In the genomic region with DNA sequence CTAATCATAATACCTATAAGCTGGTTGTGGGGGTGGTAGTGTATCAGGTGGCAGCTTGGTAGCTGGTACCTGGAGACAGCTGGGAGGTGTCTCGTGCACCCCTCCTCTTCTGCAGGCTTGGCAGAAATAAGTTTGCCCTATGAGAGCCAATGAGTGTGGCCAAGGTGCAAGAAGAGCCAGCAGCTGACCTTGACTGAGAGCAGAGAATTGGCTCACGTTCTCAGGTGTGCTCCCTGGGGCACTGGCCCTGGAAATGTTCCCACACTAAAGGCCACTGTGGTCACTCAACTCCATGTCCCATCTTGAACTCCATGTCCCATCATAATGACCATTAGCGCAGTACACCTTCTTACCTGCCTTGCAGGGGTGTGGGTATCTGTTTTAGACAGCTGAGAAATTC, we compare ENCODE assay signal across 39 cellular contexts.
"Had no signal": no experiment of that assay in that cellular context is flagged by ENCODE, and none has a peak within 500 bp of the region (broad histone marks: within the 10 kb centered on the region; RNA-seq: fewer than 3 reads in every experiment).

No MANE protein-coding gene starts in this region.

- H3K36me3 ChIP-seq: breast epithelium had no signal

- H3K27ac Mint-ChIP-seq: activated naive CD4-positive, alpha-beta T cell treated with anti-CD3 and anti-CD28 coated beads for 36 hours; activated naive CD4-positive, alpha-beta T cell treated with anti-CD3 and anti-CD28 coated beads, Interleukin-2, amount 10 ng/mL, durations not matched to agents 7 days and 5 days; activated naive CD4-positive, alpha-beta T cell treated with anti-CD3 and anti-CD28 coated beads, Interleukin-2, amount 50 U/mL, for 24 hours; activated naive CD8-positive, alpha-beta T cell; activated naive CD8-positive, alpha-beta T cell treated with anti-CD3 and anti-CD28 coated beads for 36 hours; activated naive CD8-positive, alpha-beta T cell treated with anti-CD3 and anti-CD28 coated beads, Interleukin-2, amount 10 ng/mL, durations not matched to agents 7 days and 5 days; activated naive CD8-positive, alpha-beta T cell treated with anti-CD3 and anti-CD28 coated beads, Interleukin-2, amount 50 U/mL, for 24 hours; activated T-cell treated with anti-CD3 and anti-CD28 coated beads, Interleukin-2, amount 50 U/mL, for 24 hours; activated T-cell treated with anti-CD3 and anti-CD28 coated beads, Interleukin-2, amount 50 U/mL, for 72 hours; activated T-helper 1 cell treated with anti-CD3 and anti-CD28 coated beads, Interleukin-12 subunit alpha, Interleukin-12 subunit beta, Interleukin-2, Interleukin-4 antibody, amounts not matched to agents 30 ng/mL and 10 ng/mL and 1 ng/mL, durations not matched to agents 14 hours and 24 hours and 36 hours; activated T-helper 17 cell treated with anti-CD3 and anti-CD28 coated beads, Interleukin-2, amount 50 U/mL, for 72 hours; activated T-helper 2 cell treated with anti-CD3 and anti-CD28 coated beads, Interferon-gamma antibody, Interleukin-2, Interleukin-4, amounts not matched to agents 10 μg/mL and 5 μg/mL and 100 μg/mL, durations not matched to agents 14 hours and 24 hours and 36 hours; brain had no signal

- H3K4me1 Mint-ChIP-seq: activated naive CD4-positive, alpha-beta T cell treated with anti-CD3 and anti-CD28 coated beads, Interleukin-2, amount 10 ng/mL, durations not matched to agents 7 days and 5 days; activated naive CD4-positive, alpha-beta T cell treated with anti-CD3 and anti-CD28 coated beads, Interleukin-2, amount 50 U/mL, for 24 hours; activated naive CD8-positive, alpha-beta T cell treated with anti-CD3 and anti-CD28 coated beads, Interleukin-2, amount 50 U/mL, for 24 hours; brain; central memory CD8-positive, alpha-beta T cell had no signal

- FAIRE-seq: astrocyte had no signal

- H3K27me3 ChIP-seq: adrenal gland, ascending aorta, brain microvascular endothelial cell, breast epithelium, cardiac muscle cell had no signal

- H3K4me3 Mint-ChIP-seq: activated naive CD4-positive, alpha-beta T cell treated with anti-CD3 and anti-CD28 coated beads for 36 hours; activated naive CD4-positive, alpha-beta T cell treated with anti-CD3 and anti-CD28 coated beads, Interleukin-2, amount 10 ng/mL, durations not matched to agents 7 days and 5 days; activated naive CD4-positive, alpha-beta T cell treated with anti-CD3 and anti-CD28 coated beads, Interleukin-2, amount 50 U/mL, for 24 hours; activated naive CD8-positive, alpha-beta T cell; activated naive CD8-positive, alpha-beta T cell treated with anti-CD3 and anti-CD28 coated beads for 36 hours; activated naive CD8-positive, alpha-beta T cell treated with anti-CD3 and anti-CD28 coated beads, Interleukin-2, amount 10 ng/mL, durations not matched to agents 7 days and 5 days; activated naive CD8-positive, alpha-beta T cell treated with anti-CD3 and anti-CD28 coated beads, Interleukin-2, amount 50 U/mL, for 24 hours; activated T-cell treated with anti-CD3 and anti-CD28 coated beads, Interleukin-2, amount 50 U/mL, for 24 hours; activated T-cell treated with anti-CD3 and anti-CD28 coated beads, Interleukin-2, amount 50 U/mL, for 4 hours; activated T-cell treated with anti-CD3 and anti-CD28 coated beads, Interleukin-2, amount 50 U/mL, for 72 hours; activated T-helper 1 cell treated with anti-CD3 and anti-CD28 coated beads, Interleukin-12 subunit alpha, Interleukin-12 subunit beta, Interleukin-2, Interleukin-4 antibody, amounts not matched to agents 30 ng/mL and 10 ng/mL and 1 ng/mL, durations not matched to agents 14 hours and 24 hours and 36 hours; activated T-helper 17 cell treated with anti-CD3 and anti-CD28 coated beads, Interleukin-2, amount 50 U/mL, for 72 hours; brain; central memory CD8-positive, alpha-beta T cell had no signal

- H3K4me3 ChIP-seq: adrenal gland, ascending aorta, breast epithelium, cardiac muscle cell had no signal

- ATAC-seq: activated naive CD4-positive, alpha-beta T cell treated with anti-CD3 and anti-CD28 coated beads, Interleukin-2, amount 50 U/mL, for 72 hours; activated naive CD8-positive, alpha-beta T cell treated with anti-CD3 and anti-CD28 coated beads, Interleukin-2, amount 50 U/mL, for 24 hours; activated T-cell treated with anti-CD3 and anti-CD28 coated beads, Interleukin-2, amount 50 U/mL, for 4 hours; activated T-cell treated with anti-CD3 and anti-CD28 coated beads, Interleukin-2, amount 50 U/mL, for 72 hours; activated T-helper 17 cell treated with anti-CD3 and anti-CD28 coated beads, Interleukin-2, amount 50 U/mL, for 72 hours had no signal

- H3K9me3 Mint-ChIP-seq: activated naive CD4-positive, alpha-beta T cell treated with anti-CD3 and anti-CD28 coated beads for 36 hours; activated naive CD4-positive, alpha-beta T cell treated with anti-CD3 and anti-CD28 coated beads, Interleukin-2, amount 10 ng/mL, durations not matched to agents 7 days and 5 days; activated naive CD4-positive, alpha-beta T cell treated with anti-CD3 and anti-CD28 coated beads, Interleukin-2, amount 50 U/mL, for 24 hours; activated naive CD4-positive, alpha-beta T cell treated with anti-CD3 and anti-CD28 coated beads, Interleukin-2, amount 50 U/mL, for 72 hours; activated naive CD8-positive, alpha-beta T cell treated with anti-CD3 and anti-CD28 coated beads for 36 hours; activated naive CD8-positive, alpha-beta T cell treated with anti-CD3 and anti-CD28 coated beads, Interleukin-2, amount 10 ng/mL, durations not matched to agents 7 days and 5 days; activated naive CD8-positive, alpha-beta T cell treated with anti-CD3 and anti-CD28 coated beads, Interleukin-2, amount 50 U/mL, for 24 hours; activated T-cell treated with anti-CD3 and anti-CD28 coated beads, Interleukin-2, amount 50 U/mL, for 24 hours; activated T-cell treated with anti-CD3 and anti-CD28 coated beads, Interleukin-2, amount 50 U/mL, for 4 hours; activated T-cell treated with anti-CD3 and anti-CD28 coated beads, Interleukin-2, amount 50 U/mL, for 72 hours; activated T-helper 1 cell treated with anti-CD3 and anti-CD28 coated beads, Interleukin-12 subunit alpha, Interleukin-12 subunit beta, Interleukin-2, Interleukin-4 antibody, amounts not matched to agents 30 ng/mL and 10 ng/mL and 1 ng/mL, durations not matched to agents 14 hours and 24 hours and 36 hours; activated T-helper 17 cell treated with anti-CD3 and anti-CD28 coated beads, Interleukin-2, amount 50 U/mL, for 72 hours; activated T-helper 2 cell treated with anti-CD3 and anti-CD28 coated beads, Interferon-gamma antibody, Interleukin-2, Interleukin-4, amounts not matched to agents 10 μg/mL and 5 μg/mL and 100 μg/mL, durations not matched to agents 14 hours and 24 hours and 36 hours; brain; central memory CD8-positive, alpha-beta T cell had no signal

- H3K4me1 ChIP-seq: adrenal gland, ascending aorta, breast epithelium had no signal

- H3K9me3 ChIP-seq: adrenal gland, ascending aorta, breast epithelium had no signal

- H3K27me3 Mint-ChIP-seq: activated naive CD4-positive, alpha-beta T cell treated with anti-CD3 and anti-CD28 coated beads, Interleukin-2, amount 10 ng/mL, durations not matched to agents 7 days and 5 days; activated naive CD4-positive, alpha-beta T cell treated with anti-CD3 and anti-CD28 coated beads, Interleukin-2, amount 50 U/mL, for 24 hours; activated naive CD8-positive, alpha-beta T cell; activated naive CD8-positive, alpha-beta T cell treated with anti-CD3 and anti-CD28 coated beads for 36 hours; activated naive CD8-positive, alpha-beta T cell treated with anti-CD3 and anti-CD28 coated beads, Interleukin-2, amount 10 ng/mL, durations not matched to agents 7 days and 5 days; activated naive CD8-positive, alpha-beta T cell treated with anti-CD3 and anti-CD28 coated beads, Interleukin-2, amount 50 U/mL, for 24 hours; activated T-cell treated with anti-CD3 and anti-CD28 coated beads, Interleukin-2, amount 50 U/mL, for 24 hours; activated T-helper 17 cell treated with anti-CD3 and anti-CD28 coated beads, Interleukin-2, amount 50 U/mL, for 72 hours; brain; central memory CD8-positive, alpha-beta T cell had no signal

- H3K27ac ChIP-seq: adrenal gland, ascending aorta, brain microvascular endothelial cell, breast epithelium, cardiac muscle cell had no signal

- DNase-seq: activated effector memory CD4-positive, alpha-beta T cell treated with anti-CD3 and anti-CD28 coated beads, Interleukin-2, amount 50 U/mL, for 16 hours; activated effector memory CD4-positive, alpha-beta T cell treated with Interleukin-2 at 50 U/mL for 16 hours; activated gamma-delta T cell; activated gamma-delta T cell treated with Interleukin-2 at 50 U/mL for 16 hours; activated naive CD4-positive, alpha-beta T cell; activated naive CD4-positive, alpha-beta T cell treated with anti-CD3 and anti-CD28 coated beads for 36 hours; activated naive CD4-positive, alpha-beta T cell treated with anti-CD3 and anti-CD28 coated beads, Interleukin-2, amount 10 ng/mL, durations not matched to agents 7 days and 5 days; activated naive CD4-positive, alpha-beta T cell treated with anti-CD3 and anti-CD28 coated beads, Interleukin-2, amount 50 U/mL, for 16 hours; activated naive CD4-positive, alpha-beta T cell treated with Interleukin-2 at 50 U/mL for 16 hours; activated naive CD8-positive, alpha-beta T cell treated with anti-CD3 and anti-CD28 coated beads for 36 hours; activated naive CD8-positive, alpha-beta T cell treated with anti-CD3 and anti-CD28 coated beads, Interleukin-2, amount 10 ng/mL, durations not matched to agents 7 days and 5 days; activated naive CD8-positive, alpha-beta T cell treated with anti-CD3 and anti-CD28 coated beads, Interleukin-2, amount 50 U/mL, for 24 hours; activated T-cell treated with anti-CD3 and anti-CD28 coated beads for 4 hours; activated T-cell treated with anti-CD3 and anti-CD28 coated beads, Interleukin-2, amount 50 U/mL, for 1 hour; activated T-cell treated with anti-CD3 and anti-CD28 coated beads, Interleukin-2, amount 50 U/mL, for 24 hours; activated T-cell treated with anti-CD3 and anti-CD28 coated beads, Interleukin-2, amount 50 U/mL, for 4 hours; activated T-cell treated with anti-CD3 and anti-CD28 coated beads, Interleukin-2, amount 50 U/mL, for 48 hours; activated T-cell treated with anti-CD3 and anti-CD28 coated beads, Interleukin-2, amount 50 U/mL, for 72 hours; adrenal gland; amniotic stem cell; amygdala; anterior cingulate cortex; aorta; brain microvascular endothelial cell; caudate nucleus; central memory CD4-positive, alpha-beta T cell; cerebellar nuclear complex had no signal
